In the genomic region with DNA sequence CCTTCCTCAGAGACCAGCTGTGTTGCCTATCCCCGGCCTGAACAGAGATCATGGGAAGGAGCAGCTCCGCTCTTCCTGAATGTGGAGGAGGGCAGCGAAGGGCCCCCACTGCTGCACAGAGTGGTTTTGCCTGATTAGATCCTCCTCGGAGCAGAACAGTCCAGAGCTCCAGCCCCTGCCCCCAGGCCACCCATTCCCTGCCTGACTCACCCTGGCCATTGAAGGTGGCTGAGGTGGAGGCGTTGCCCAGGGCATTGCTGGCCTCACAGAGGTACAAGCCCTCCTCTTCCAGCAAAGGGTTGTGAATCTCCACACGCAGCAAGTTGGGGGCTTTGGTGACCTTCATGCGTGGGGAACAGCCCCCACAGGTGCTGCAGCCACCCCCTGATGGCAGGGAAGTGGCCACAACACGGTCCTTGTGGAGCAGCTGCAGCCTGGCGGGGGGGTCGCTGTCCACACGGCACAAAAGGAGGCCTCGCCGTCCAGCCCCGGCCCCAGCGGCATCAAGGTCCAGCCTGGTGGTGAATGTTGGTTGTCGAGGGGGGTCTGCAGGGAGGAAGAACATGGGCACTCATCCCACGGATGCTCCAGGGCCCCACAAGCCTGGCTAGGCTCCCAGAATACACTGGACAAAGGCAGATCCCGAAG, we compare ENCODE assay signal across 39 cellular contexts. TPM values are rescaled to one million over a fixed set of nuclear protein-coding genes. Genes with fewer than 3 reads are reported as not detected.
"Had no signal": no experiment of that assay in that cellular context is flagged by ENCODE, and none has a peak within 500 bp of the region (broad histone marks: within the 10 kb centered on the region; RNA-seq: fewer than 3 reads in every experiment).

No MANE protein-coding gene starts in this region.

- ATAC-seq: activated CD4-positive, CD25-positive, alpha-beta regulatory T cell treated with anti-CD3 and anti-CD28 coated beads, Interleukin-2, amount 50 U/mL, for 24 hours; body of pancreas; effector memory CD8-positive, alpha-beta T cell; gastrocnemius medialis; naive thymus-derived CD8-positive, alpha-beta T cell; sciatic nerve; stimulated activated effector memory CD8-positive, alpha-beta T cell treated with anti-CD3 and anti-CD28 coated beads, Interleukin-12 subunit alpha, Interleukin-12 subunit beta, amount 100 ng/mL, for 72 hours; T-helper 17 cell had no signal

- H3K4me1 Mint-ChIP-seq: activated CD4-positive, alpha-beta T cell treated with anti-CD3 and anti-CD28 coated beads, Interleukin-2, amount 10 ng/mL, durations not matched to agents 24 days and 14 days; activated naive CD8-positive, alpha-beta T cell treated with anti-CD3 and anti-CD28 coated beads for 36 hours; memory B cell; naive thymus-derived CD8-positive, alpha-beta T cell; neural progenitor cell; stimulated activated effector memory CD8-positive, alpha-beta T cell treated with anti-CD3 and anti-CD28 coated beads, Interleukin-12 subunit alpha, Interleukin-12 subunit beta, amount 100 ng/mL, for 72 hours; T-helper 17 cell had no signal

- H3K27me3 ChIP-seq: adrenal gland, body of pancreas, gastrocnemius medialis, hepatocyte, neural progenitor cell, uterus had no signal

- H3K9me3 Mint-ChIP-seq: activated CD4-positive, alpha-beta T cell treated with anti-CD3 and anti-CD28 coated beads, Interleukin-2, amount 10 ng/mL, durations not matched to agents 24 days and 14 days; activated naive CD4-positive, alpha-beta T cell treated with anti-CD3 and anti-CD28 coated beads for 36 hours; activated naive CD8-positive, alpha-beta T cell treated with anti-CD3 and anti-CD28 coated beads for 36 hours; activated T-helper 1 cell treated with anti-CD3 and anti-CD28 coated beads, Interleukin-12 subunit alpha, Interleukin-12 subunit beta, Interleukin-2, Interleukin-4 antibody, amounts not matched to agents 30 ng/mL and 10 ng/mL and 1 ng/mL, durations not matched to agents 14 hours and 24 hours and 36 hours; effector memory CD8-positive, alpha-beta T cell; memory B cell; stimulated activated effector memory CD8-positive, alpha-beta T cell treated with anti-CD3 and anti-CD28 coated beads, Interleukin-12 subunit alpha, Interleukin-12 subunit beta, amount 100 ng/mL, for 72 hours; stimulated activated naive CD8-positive, alpha-beta T cell treated with anti-CD3 and anti-CD28 coated beads, Interleukin-15, Interleukin-2, amounts not matched to agents 100 ng/mL and 50 ng/mL, for 24 hours; type B pancreatic cell had no signal

- H3K4me3 Mint-ChIP-seq: activated CD4-positive, alpha-beta memory T cell treated with anti-CD3 and anti-CD28 coated beads for 36 hours; activated CD4-positive, alpha-beta T cell treated with anti-CD3 and anti-CD28 coated beads, Interleukin-2, amount 10 ng/mL, durations not matched to agents 24 days and 14 days; activated naive CD4-positive, alpha-beta T cell treated with anti-CD3 and anti-CD28 coated beads for 36 hours; activated naive CD8-positive, alpha-beta T cell treated with anti-CD3 and anti-CD28 coated beads for 36 hours; activated T-helper 1 cell treated with anti-CD3 and anti-CD28 coated beads, Interleukin-12 subunit alpha, Interleukin-12 subunit beta, Interleukin-2, Interleukin-4 antibody, amounts not matched to agents 30 ng/mL and 10 ng/mL and 1 ng/mL, durations not matched to agents 14 hours and 24 hours and 36 hours; effector memory CD8-positive, alpha-beta T cell; memory B cell; naive thymus-derived CD8-positive, alpha-beta T cell; neural progenitor cell; stimulated activated effector memory CD8-positive, alpha-beta T cell treated with anti-CD3 and anti-CD28 coated beads, Interleukin-12 subunit alpha, Interleukin-12 subunit beta, amount 100 ng/mL, for 72 hours; stimulated activated naive CD8-positive, alpha-beta T cell treated with anti-CD3 and anti-CD28 coated beads, Interleukin-15, Interleukin-2, amounts not matched to agents 100 ng/mL and 50 ng/mL, for 24 hours; T-helper 17 cell; type B pancreatic cell had no signal

- H3K4me3 ChIP-seq: adrenal gland, body of pancreas, gastrocnemius medialis, hepatocyte, neural progenitor cell, skin epidermis, thoracic aorta, uterus had no signal

- H3K27me3 Mint-ChIP-seq: activated CD4-positive, alpha-beta memory T cell treated with anti-CD3 and anti-CD28 coated beads for 36 hours; activated CD4-positive, alpha-beta T cell treated with anti-CD3 and anti-CD28 coated beads, Interleukin-2, amount 10 ng/mL, durations not matched to agents 24 days and 14 days; activated naive CD8-positive, alpha-beta T cell treated with anti-CD3 and anti-CD28 coated beads for 36 hours; stimulated activated naive CD8-positive, alpha-beta T cell treated with anti-CD3 and anti-CD28 coated beads, Interleukin-15, Interleukin-2, amounts not matched to agents 100 ng/mL and 50 ng/mL, for 24 hours; T-helper 17 cell had no signal

- H3K4me1 ChIP-seq: adrenal gland, body of pancreas, gastrocnemius medialis, neural progenitor cell, uterus had no signal

- DNase-seq: activated CD4-positive, alpha-beta memory T cell treated with anti-CD3 and anti-CD28 coated beads for 36 hours; activated CD4-positive, alpha-beta T cell treated with anti-CD3 and anti-CD28 coated beads, Interleukin-2, amount 10 ng/mL, durations not matched to agents 24 days and 14 days; activated CD8-positive, alpha-beta memory T cell treated with anti-CD3 and anti-CD28 coated beads, Interleukin-2, amount 50 U/mL, for 4 hours; activated effector memory CD4-positive, alpha-beta T cell treated with anti-CD3 and anti-CD28 coated beads, Interleukin-2, amount 50 U/mL, for 16 hours; activated naive CD4-positive, alpha-beta T cell treated with anti-CD3 and anti-CD28 coated beads for 36 hours; activated naive CD8-positive, alpha-beta T cell treated with anti-CD3 and anti-CD28 coated beads for 36 hours; activated T-cell treated with anti-CD3 and anti-CD28 coated beads, Interleukin-2, amount 50 U/mL, for 1 hour; adrenal gland; body of pancreas; effector memory CD8-positive, alpha-beta T cell; erythroblast; gastrocnemius medialis; glutamatergic neuron; midbrain; stimulated activated CD4-positive, alpha-beta T cell treated with anti-CD3 and anti-CD28 coated beads, Interleukin-4, amount 100 ng/mL, for 24 hours; T-helper 17 cell; T1000; uterus; WERI-Rb-1 had no signal

- H3K27ac Mint-ChIP-seq: activated CD4-positive, alpha-beta memory T cell treated with anti-CD3 and anti-CD28 coated beads for 36 hours; activated CD4-positive, alpha-beta T cell treated with anti-CD3 and anti-CD28 coated beads, Interleukin-2, amount 10 ng/mL, durations not matched to agents 24 days and 14 days; activated naive CD4-positive, alpha-beta T cell treated with anti-CD3 and anti-CD28 coated beads for 36 hours; activated naive CD8-positive, alpha-beta T cell treated with anti-CD3 and anti-CD28 coated beads for 36 hours; activated T-helper 1 cell treated with anti-CD3 and anti-CD28 coated beads, Interleukin-12 subunit alpha, Interleukin-12 subunit beta, Interleukin-2, Interleukin-4 antibody, amounts not matched to agents 30 ng/mL and 10 ng/mL and 1 ng/mL, durations not matched to agents 14 hours and 24 hours and 36 hours; effector memory CD8-positive, alpha-beta T cell; memory B cell; neural progenitor cell; stimulated activated effector memory CD8-positive, alpha-beta T cell treated with anti-CD3 and anti-CD28 coated beads, Interleukin-12 subunit alpha, Interleukin-12 subunit beta, amount 100 ng/mL, for 72 hours; stimulated activated naive CD8-positive, alpha-beta T cell treated with anti-CD3 and anti-CD28 coated beads, Interleukin-15, Interleukin-2, amounts not matched to agents 100 ng/mL and 50 ng/mL, for 24 hours; T-helper 17 cell; type B pancreatic cell had no signal

- H3K36me3 ChIP-seq: adrenal gland, gastrocnemius medialis, neural progenitor cell, thoracic aorta, uterus, WERI-Rb-1 had no signal

- H3K36me3 Mint-ChIP-seq: activated CD4-positive, alpha-beta memory T cell treated with anti-CD3 and anti-CD28 coated beads for 36 hours; activated naive CD8-positive, alpha-beta T cell treated with anti-CD3 and anti-CD28 coated beads for 36 hours; memory B cell; naive thymus-derived CD8-positive, alpha-beta T cell; neural progenitor cell; stimulated activated effector memory CD8-positive, alpha-beta T cell treated with anti-CD3 and anti-CD28 coated beads, Interleukin-12 subunit alpha, Interleukin-12 subunit beta, amount 100 ng/mL, for 72 hours; type B pancreatic cell had no signal

- H3K9me3 ChIP-seq: adrenal gland, body of pancreas, thoracic aorta, uterus had no signal

- H3K27ac ChIP-seq: adrenal gland, body of pancreas, gastrocnemius medialis, hepatocyte, neural progenitor cell, skin epidermis, thoracic aorta, uterus, WERI-Rb-1 had no signal

RNA-seq across cellular contexts. Expression of gene SIGLEC1, which starts 14.7 kb away (rescaled TPM):
- total RNA-seq: activated CD4-positive, alpha-beta T cell treated with anti-CD3 and anti-CD28 coated beads, Interleukin-2, amount 10 ng/mL, durations not matched to agents 24 days and 14 days; activated CD8-positive, alpha-beta memory T cell treated with anti-CD3 and anti-CD28 coated beads for 36 hours; activated naive CD8-positive, alpha-beta T cell treated with anti-CD3 and anti-CD28 coated beads for 36 hours; activated T-helper 1 cell treated with anti-CD3 and anti-CD28 coated beads, Interleukin-12 subunit alpha, Interleukin-12 subunit beta, Interleukin-2, Interleukin-4 antibody, amounts not matched to agents 30 ng/mL and 10 ng/mL and 1 ng/mL, durations not matched to agents 14 hours and 24 hours and 36 hours; dermis microvascular lymphatic vessel endothelial cell; kidney epithelial cell had no signal
- polyA plus RNA-seq: naive thymus-derived CD8-positive, alpha-beta T cell had no signal

RNA-seq across cellular contexts. Expression of gene ADAM33, which starts 15.9 kb away (rescaled TPM):
- total RNA-seq: activated CD4-positive, alpha-beta memory T cell treated with anti-CD3 and anti-CD28 coated beads for 36 hours; activated CD4-positive, alpha-beta T cell treated with anti-CD3 and anti-CD28 coated beads, Interleukin-2, amount 10 ng/mL, durations not matched to agents 24 days and 14 days; activated CD8-positive, alpha-beta memory T cell treated with anti-CD3 and anti-CD28 coated beads for 36 hours; activated naive CD4-positive, alpha-beta T cell treated with anti-CD3 and anti-CD28 coated beads for 36 hours; activated naive CD8-positive, alpha-beta T cell treated with anti-CD3 and anti-CD28 coated beads for 36 hours; activated T-helper 1 cell treated with anti-CD3 and anti-CD28 coated beads, Interleukin-12 subunit alpha, Interleukin-12 subunit beta, Interleukin-2, Interleukin-4 antibody, amounts not matched to agents 30 ng/mL and 10 ng/mL and 1 ng/mL, durations not matched to agents 14 hours and 24 hours and 36 hours; dermis microvascular lymphatic vessel endothelial cell; naive thymus-derived CD8-positive, alpha-beta T cell; T-helper 17 cell had no signal
- polyA plus RNA-seq: naive thymus-derived CD8-positive, alpha-beta T cell had no signal

RNA-seq across cellular contexts. Expression of gene GFRA4, which starts 34.5 kb away (rescaled TPM):
- total RNA-seq: activated CD4-positive, alpha-beta memory T cell treated with anti-CD3 and anti-CD28 coated beads for 36 hours; activated CD4-positive, alpha-beta T cell treated with anti-CD3 and anti-CD28 coated beads, Interleukin-2, amount 10 ng/mL, durations not matched to agents 24 days and 14 days; activated CD8-positive, alpha-beta memory T cell treated with anti-CD3 and anti-CD28 coated beads for 36 hours; activated naive CD4-positive, alpha-beta T cell treated with anti-CD3 and anti-CD28 coated beads for 36 hours; activated naive CD8-positive, alpha-beta T cell treated with anti-CD3 and anti-CD28 coated beads for 36 hours; activated T-helper 1 cell treated with anti-CD3 and anti-CD28 coated beads, Interleukin-12 subunit alpha, Interleukin-12 subunit beta, Interleukin-2, Interleukin-4 antibody, amounts not matched to agents 30 ng/mL and 10 ng/mL and 1 ng/mL, durations not matched to agents 14 hours and 24 hours and 36 hours; adrenal gland; aorta; body of pancreas; dermis microvascular lymphatic vessel endothelial cell; gastrocnemius medialis; hepatocyte; kidney epithelial cell; lower leg skin; naive thymus-derived CD8-positive, alpha-beta T cell; omental fat pad; posterior vena cava; sciatic nerve; subcutaneous adipose tissue; T-helper 17 cell; thoracic aorta; uterus had no signal
- polyA plus RNA-seq: adrenal gland; aorta; hepatocyte; naive thymus-derived CD8-positive, alpha-beta T cell had no signal

RNA-seq across cellular contexts. Expression of gene HSPA12B, which starts 34.8 kb away (rescaled TPM):
- total RNA-seq: activated CD4-positive, alpha-beta memory T cell treated with anti-CD3 and anti-CD28 coated beads for 36 hours; activated CD4-positive, alpha-beta T cell treated with anti-CD3 and anti-CD28 coated beads, Interleukin-2, amount 10 ng/mL, durations not matched to agents 24 days and 14 days; activated CD8-positive, alpha-beta memory T cell treated with anti-CD3 and anti-CD28 coated beads for 36 hours; activated naive CD4-positive, alpha-beta T cell treated with anti-CD3 and anti-CD28 coated beads for 36 hours; activated naive CD8-positive, alpha-beta T cell treated with anti-CD3 and anti-CD28 coated beads for 36 hours; activated T-helper 1 cell treated with anti-CD3 and anti-CD28 coated beads, Interleukin-12 subunit alpha, Interleukin-12 subunit beta, Interleukin-2, Interleukin-4 antibody, amounts not matched to agents 30 ng/mL and 10 ng/mL and 1 ng/mL, durations not matched to agents 14 hours and 24 hours and 36 hours; naive thymus-derived CD8-positive, alpha-beta T cell; T-helper 17 cell had no signal
